Comparison of ENCODE assay signal across 18 cellular contexts in the genomic region with DNA sequence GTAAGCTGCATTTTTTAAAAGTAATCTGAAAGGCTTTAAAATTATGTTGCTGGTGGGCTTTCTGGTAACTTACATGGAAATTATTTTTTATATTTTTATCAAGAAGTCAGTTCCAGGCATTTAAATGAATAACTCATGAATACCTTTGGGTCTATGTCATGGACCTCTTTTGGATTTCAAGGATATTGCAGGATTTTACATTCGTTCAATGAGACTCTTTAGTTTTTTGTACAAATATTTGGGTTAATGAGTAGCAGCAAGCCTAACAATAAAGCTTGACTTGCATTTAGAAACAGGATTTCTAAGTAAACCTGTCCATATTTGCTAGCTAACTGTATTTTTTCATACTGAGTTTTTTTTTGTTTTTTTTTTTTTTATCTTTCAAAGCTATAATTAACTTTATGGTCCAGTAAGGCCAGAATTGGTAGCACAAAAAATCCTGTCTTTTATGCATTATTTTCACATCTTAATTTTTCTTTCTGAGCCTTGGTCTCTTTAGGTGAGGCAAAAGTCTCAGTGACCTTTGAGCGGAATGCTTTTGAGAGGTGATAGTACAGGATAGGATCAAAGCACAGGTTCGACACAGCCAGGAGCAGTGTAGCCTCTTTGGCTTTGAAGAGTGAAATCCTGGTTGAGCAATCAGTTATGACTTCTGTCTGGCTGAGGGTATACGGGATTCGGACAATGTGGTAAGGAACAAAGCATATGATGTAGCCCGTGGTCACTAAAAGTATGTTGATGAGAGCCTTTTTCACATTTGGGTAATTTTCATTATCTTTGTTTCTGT. TPM values are rescaled to one million over a fixed set of nuclear protein-coding genes. Genes with fewer than 3 reads are reported as not detected.
DNase-seq lines count a peak whose midpoint lies in the region; FAIRE-seq and TF ChIP-seq lines count a peak whose summit lies in the region.
"Had no signal": no experiment of that assay in that cellular context is flagged by ENCODE, and none has a peak within 500 bp of the region (broad histone marks: within the 10 kb centered on the region; RNA-seq: fewer than 3 reads in every experiment).

No MANE protein-coding gene starts in this region.

- H3K9ac ChIP-seq in astrocyte (ENCODE audit: low read length) (no peak overlapping the region), mesendoderm (ENCODE audit: low read length) (no peak overlapping the region)

- peak overlapping the region; percentile 16 for H4K5ac ChIP-seq in mesendoderm (ENCODE audit: low read length)

- H3K27ac Mint-ChIP-seq in astrocyte (ENCODE audit: unreplicated experiment): peak overlapping the region; percentile 64

- H3K79me1 ChIP-seq in mesendoderm (ENCODE audit: low read length): no peaks in the 10 kb centered on the region

- no peak overlapping the region for H2AK5ac ChIP-seq in mesendoderm (ENCODE audit: low read length)

- no peak overlapping the region for H2BK5ac ChIP-seq in mesendoderm (ENCODE audit: low read length)

- no peak for TF ChIP-seq CTCF in astrocyte (IDR thresholded peaks at IDR 0.05; ENCODE audit: insufficient read depth, low read depth, low read length)
- no peak for TF ChIP-seq CTCF in tibial nerve (IDR thresholded peaks at IDR 0.05)

- no peaks in the 10 kb centered on the region for H3K36me3 Mint-ChIP-seq in astrocyte (ENCODE audit: low read depth, unreplicated experiment)

- no peaks in the 10 kb centered on the region for H3K9me3 Mint-ChIP-seq in astrocyte (ENCODE audit: unreplicated experiment)

- H3K79me2 ChIP-seq in astrocyte (ENCODE audit: insufficient read depth, low read length): no peaks in the 10 kb centered on the region
- no peaks in the 10 kb centered on the region for H3K79me2 ChIP-seq in mesendoderm (ENCODE audit: control insufficient read depth, insufficient read depth, low read length)

- no peak overlapping the region for H3K4ac ChIP-seq in mesendoderm (ENCODE audit: low read depth, low read length)

- no peak for TF ChIP-seq EP300 in tibial nerve (IDR thresholded peaks at IDR 0.05)

- H2BK120ac ChIP-seq in mesendoderm (ENCODE audit: low read depth, low read length): no peak overlapping the region

- DNase-seq in NCI-H146 (lab: John Stamatoyannopoulos, UW) (peak; percentile 10), NCI-H146 treated with DMSO at 0.1 percent for 48 hours (lab: John Stamatoyannopoulos, UW; ENCODE audit: unreplicated experiment) (no peak), HCEC 1CT (peak; percentile 17), astrocyte (ENCODE audit: low read depth) (peak; percentile 53), mesendoderm (no peak), tibial nerve (ENCODE audit: low spot score in 2 of 2) (no peak), NCI-H345 (lab: John Stamatoyannopoulos, UW) (no peak), NK-92 (lab: John Stamatoyannopoulos, UW; ENCODE audit: unreplicated experiment) (no peak)
- DNase-seq: activated CD8-positive, alpha-beta memory T cell treated with anti-CD3 and anti-CD28 coated beads, Interleukin-2, amount 50 U/mL, for 48 hours; effector CD8-positive, alpha-beta T cell; NCI-H2029; NCI-H82; retina had no signal

- H2BK15ac ChIP-seq in mesendoderm (replicated peaks; ENCODE audit: low read depth): no peak overlapping the region

- no peak for TF ChIP-seq POLR2A in tibial nerve (IDR thresholded peaks at IDR 0.05)

- H4K20me1 ChIP-seq in astrocyte (ENCODE audit: insufficient read depth, low read length): no peaks in the 10 kb centered on the region

- peaks cover 20% of the 10 kb centered on the region for H3K4me1 Mint-ChIP-seq in astrocyte (ENCODE audit: low read depth, unreplicated experiment)

- H3K9me3 ChIP-seq in astrocyte (ENCODE audit: insufficient read depth, low read depth, low read length) (no peaks in the 10 kb centered on the region), tibial nerve (no peaks in the 10 kb centered on the region)
- H3K9me3 ChIP-seq: breast epithelium had no signal

- no peak overlapping the region for H3K23ac ChIP-seq in mesendoderm (ENCODE audit: low read length)

- H3K27ac ChIP-seq in astrocyte (ENCODE audit: low read depth, low read length) (no peak overlapping the region), mesendoderm (ENCODE audit: low read depth, low read length) (no peak overlapping the region), tibial nerve (no peak overlapping the region)
- H3K27ac ChIP-seq: 22Rv1, breast epithelium had no signal

- no peak for FAIRE-seq in astrocyte (lab: Jason Lieb, UNC)

- no peaks in the 10 kb centered on the region for H3K27me3 Mint-ChIP-seq in astrocyte (ENCODE audit: low read depth, unreplicated experiment)

- H3K18ac ChIP-seq in mesendoderm (ENCODE audit: low read length): no peak overlapping the region

- no peaks in the 10 kb centered on the region for H3K36me3 ChIP-seq in astrocyte (ENCODE audit: insufficient read depth, low read length)
- no peaks in the 10 kb centered on the region for H3K36me3 ChIP-seq in mesendoderm (ENCODE audit: control insufficient read depth, insufficient read depth, low read length)
- H3K36me3 ChIP-seq in tibial nerve: no peaks in the 10 kb centered on the region
- H3K36me3 ChIP-seq: breast epithelium had no signal

- no CpG with 5 or more reads among the region's 6 CpGs for WGBS in mesendoderm (ENCODE audit: extremely low coverage, insufficient coverage, low lambda C conversion rate)
- 91 to 93% methylated on average over 6 of the region's 6 CpGs for WGBS in tibial nerve, 2 donors

- no peak overlapping the region for H3K4me2 ChIP-seq in astrocyte (ENCODE audit: low read length)
- H3K4me2 ChIP-seq in mesendoderm (ENCODE audit: low read length): no peak overlapping the region

- no peak overlapping the region for H3K56ac ChIP-seq in mesendoderm (ENCODE audit: low read length)

- H3K27me3 ChIP-seq in astrocyte (ENCODE audit: insufficient read depth, low read length) (no peaks in the 10 kb centered on the region), mesendoderm (ENCODE audit: insufficient read depth, low read length, poor library complexity) (no peaks in the 10 kb centered on the region), tibial nerve (no peaks in the 10 kb centered on the region)
- H3K27me3 ChIP-seq: breast epithelium had no signal

- no peak overlapping the region for H2AFZ ChIP-seq in astrocyte (ENCODE audit: low read depth, low read length)

- H3K4me3 ChIP-seq in astrocyte (ENCODE audit: insufficient read depth, low read depth, low read length) (no peak overlapping the region), mesendoderm (ENCODE audit: low read length) (no peak overlapping the region), tibial nerve (no peak overlapping the region)
- H3K4me3 ChIP-seq: breast epithelium had no signal

- H4K8ac ChIP-seq in mesendoderm (ENCODE audit: low read depth, low read length): no peak overlapping the region

- no peaks in the 10 kb centered on the region for H3K4me1 ChIP-seq in astrocyte (ENCODE audit: insufficient read depth, low read length)
- no peaks in the 10 kb centered on the region for H3K4me1 ChIP-seq in mesendoderm (ENCODE audit: control insufficient read depth, low read depth, low read length)
- no peaks in the 10 kb centered on the region for H3K4me1 ChIP-seq in tibial nerve
- H3K4me1 ChIP-seq: breast epithelium had no signal

- no peak overlapping the region for H3K4me3 Mint-ChIP-seq in astrocyte (ENCODE audit: unreplicated experiment)

RNA-seq across cellular contexts. Expression of a gene that starts 4.8 kb away (rescaled TPM):
- total RNA-seq in astrocyte (not detected in 2 replicates), tibial nerve (1 to 10 TPM in 2 of 4 donors, under 1 TPM in 1, not detected in 1; 0.84 to 2.7 (median 1.3) TPM)
- polyA plus RNA-seq in mesendoderm (2013, experiment 1 of 2): not detected
- not detected for polyA plus RNA-seq in mesendoderm (2013, experiment 2 of 2)
- total RNA-seq: glomerular endothelial cell, kidney epithelial cell, myocyte had no signal

Comparison
In these comparisons a context has a peak if more than half of its experiments do, and no peak if none do; other contexts are left out.
1. DNase-seq: peak in NCI-H146 (single experiment), HCEC 1CT (single experiment) and astrocyte (single experiment); none in NCI-H146 treated with DMSO at 0.1 percent for 48 hours (single experiment), mesendoderm (single experiment), tibial nerve (0 of 2), NCI-H345 (single experiment) and NK-92 (single experiment).